ENCODE assay signal across 19 cellular contexts in the genomic region with DNA sequence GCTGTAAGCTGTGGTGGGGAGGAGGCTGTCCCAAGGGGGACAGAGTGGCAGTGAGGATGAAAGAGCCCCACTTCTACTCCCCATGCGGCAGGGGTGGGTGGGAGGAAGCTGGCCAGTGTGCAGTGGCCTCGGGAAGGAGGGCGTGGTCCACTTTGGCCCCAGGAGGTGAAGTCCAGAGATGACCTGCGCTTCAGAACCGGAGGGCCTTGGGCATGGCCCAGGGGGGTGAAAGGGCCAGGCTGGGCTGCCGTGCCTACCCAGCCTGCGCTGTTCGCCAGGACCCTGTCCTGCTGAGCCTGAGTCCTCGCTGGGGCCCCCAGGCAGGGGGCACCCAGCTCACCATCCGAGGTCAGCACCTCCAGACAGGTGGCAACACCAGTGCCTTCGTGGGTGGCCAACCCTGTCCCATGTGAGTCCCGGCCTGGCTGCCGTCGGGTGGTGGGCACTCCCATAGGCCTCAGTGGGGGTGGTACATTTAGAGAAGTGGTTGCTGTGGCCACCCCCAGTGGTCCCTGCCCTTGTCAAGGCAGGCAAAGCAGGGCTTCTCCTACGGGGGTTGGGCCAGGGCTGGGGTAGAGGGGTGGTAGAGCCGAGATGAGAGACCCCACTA. TPM values are rescaled to one million over a fixed set of nuclear protein-coding genes. Genes with fewer than 3 reads are reported as not detected.
DNase-seq lines count a peak whose midpoint lies in the region; ATAC-seq, FAIRE-seq and TF ChIP-seq lines count a peak whose summit lies in the region.
"Had no signal": no experiment of that assay in that cellular context is flagged by ENCODE, and none has a peak within 500 bp of the region (broad histone marks: within the 10 kb centered on the region; RNA-seq: fewer than 3 reads in every experiment).

No MANE protein-coding gene starts in this region.

- ATAC-seq in Right ventricle myocardium superior (ENCODE audit: poor library complexity) (no peak), left ventricle myocardium superior (no peak)

- H3K4me3 ChIP-seq in coronary artery (no peak overlapping the region), spleen (no peak overlapping the region)

- 66 to 85% (median 79%) methylated on average over 10 to 16 of the region's 16 CpGs; no CpG with 5 or more reads in 1 of the 5 donors for WGBS in spleen, 5 donors

- no peak for TF ChIP-seq POLR2A in GM12891 (IDR thresholded peaks at IDR 0.05; ENCODE audit: low read depth, low read length)
- TF ChIP-seq POLR2A in spleen (IDR thresholded peaks at IDR 0.05) = no peak

- peaks cover 0 to 13% (median 0%) of the 10 kb centered on the region in 7 donors for H3K27me3 ChIP-seq in spleen (replicated peaks in 1 of 7)

- no peak for FAIRE-seq in GM12891 (lab: Jason Lieb, UNC)

- no peak overlapping the region for H3K27ac ChIP-seq in coronary artery
- H3K27ac ChIP-seq in spleen = no peak overlapping the region
- H3K27ac ChIP-seq: C4-2B had no signal

- peak; percentile 2 for DNase-seq in Right ventricle myocardium superior
- DNase-seq in left ventricle myocardium superior = no peak
- DNase-seq in GM12891 (ENCODE audit: insufficient read length, low spot score) = peak; percentile 3
- peak; percentile 73 for DNase-seq in coronary artery (ENCODE audit: low spot score)
- DNase-seq in spleen = peak; percentile 68
- DNase-seq in RKO (ENCODE audit: low spot score) = no peak
- DNase-seq in DMS153 treated with DMSO at 0.1 percent for 48 hours (lab: John Stamatoyannopoulos, UW; ENCODE audit: unreplicated experiment) = no peak
- DNase-seq: ACHN, DND-41, GOT3, KG1, NCI-H187, NCI-H2107, NCI-H2227 treated with DMSO at 0.1 percent for 48 hours, NCI-H510A treated with DMSO at 0.1 percent for 48 hours, NCI-H774, RPMI8226 had no signal

- TF ChIP-seq CTCF in coronary artery (IDR thresholded peaks at IDR 0.05) (no peak), spleen (IDR thresholded peaks at IDR 0.05 in 8 of 11, conservative IDR thresholded peaks at IDR 0.05 in 3 of 11) (no peak)

- H3K36me3 ChIP-seq in spleen = no peaks in the 10 kb centered on the region

- peaks cover 0 to 13% (median 4%) of the 10 kb centered on the region in 6 donors for H3K4me1 ChIP-seq in spleen

- no peaks in the 10 kb centered on the region for H3K9me3 ChIP-seq in spleen

- intact Hi-C loops in Right ventricle myocardium superior (cut with DNase I) (no loop called here), left ventricle myocardium superior (cut with micrococcal nuclease) (no loop called here), spleen (cut with DNase I; ENCODE audit: low total_unique reads) (no loop called here)

TF ChIP-seq in GM12891, 5 proteins besides CTCF, POLR2A, EP300 and RAD21:
- TF ChIP-seq SPI1 (IDR thresholded peaks at IDR 0.05; ENCODE audit: low read depth, low read length) = no peak
- TF ChIP-seq PAX5 (IDR thresholded peaks at IDR 0.05; ENCODE audit: insufficient read depth, low read length, severe bottlenecking) = no peak
- no peak for TF ChIP-seq TAF1 (IDR thresholded peaks at IDR 0.05; ENCODE audit: low read depth, low read length)

RNA-seq across cellular contexts. Expression of a gene that starts 8.1 kb away (rescaled TPM):
- total RNA-seq in Right ventricle myocardium superior = 38.0 TPM
- 43.6 TPM for total RNA-seq in left ventricle myocardium superior
- polyA plus RNA-seq in GM12891 (2012; ENCODE audit: low read depth, missing spikeins) = 0.13 TPM
- not detected for total RNA-seq in spleen
- polyA plus RNA-seq in spleen = under 1 TPM; 0.03 to 0.26 (median 0.07) TPM
- total RNA-seq: G401 had no signal

RNA-seq across cellular contexts. Expression of a gene that starts 8.7 kb away (rescaled TPM):
- total RNA-seq in Right ventricle myocardium superior (1.5 TPM), left ventricle myocardium superior (2.4 TPM), spleen (1 to 10 TPM in 6 of 7 donors, under 1 TPM in 1; 0.68 to 2.8 (median 1.7) TPM)
- polyA plus RNA-seq in GM12891 (2012; ENCODE audit: low read depth, missing spikeins) = 0.03 TPM
- 1 to 10 TPM in 1 of 3 donors, under 1 TPM in 2; 0.48 to 1.5 (median 0.49) TPM for polyA plus RNA-seq in spleen

RNA-seq across cellular contexts. Expression of a gene that starts 21.5 kb away (rescaled TPM):
- 76.9 TPM for total RNA-seq in Right ventricle myocardium superior
- 81.2 TPM for total RNA-seq in left ventricle myocardium superior
- polyA plus RNA-seq in GM12891 (2012; ENCODE audit: low read depth, missing spikeins) = 59.6 TPM
- 10 to 100 TPM; 51.8 to 92.7 (median 68.7) TPM for total RNA-seq in spleen
- 10 to 100 TPM; 32.7 to 47.0 (median 41.3) TPM for polyA plus RNA-seq in spleen

RNA-seq across cellular contexts. Expression of a gene that starts 21.8 kb away (rescaled TPM):
- total RNA-seq in Right ventricle myocardium superior (129 TPM), left ventricle myocardium superior (145 TPM), spleen (100 to 1,000 TPM; 144 to 307 (median 217) TPM)
- polyA plus RNA-seq in GM12891 (2012; ENCODE audit: low read depth, missing spikeins) = 338 TPM
- polyA plus RNA-seq in spleen = 100 to 1,000 TPM; 357 to 488 (median 359) TPM

RNA-seq across cellular contexts. Expression of a gene that starts 48.1 kb away (rescaled TPM):
- 14.7 TPM for total RNA-seq in Right ventricle myocardium superior
- total RNA-seq in left ventricle myocardium superior = 16.5 TPM
- polyA plus RNA-seq in GM12891 (2012; ENCODE audit: low read depth, missing spikeins) = 2.1 TPM
- total RNA-seq in spleen = 10 to 100 TPM; 14.9 to 28.1 (median 23.2) TPM
- 1 to 10 TPM; 5.1 to 9.7 (median 6.9) TPM for polyA plus RNA-seq in spleen

Comparison
In these comparisons a context has a peak if more than half of its experiments do, and no peak if none do; other contexts are left out.
1. DNase-seq: peak in Right ventricle myocardium superior (single experiment), GM12891 (single experiment), coronary artery (single experiment) and spleen (single experiment); none in left ventricle myocardium superior (single experiment), RKO (single experiment) and DMS153 treated with DMSO at 0.1 percent for 48 hours (single experiment).
2. RNA of a gene that starts 8.1 kb away (total RNA-seq): 43.6 TPM in left ventricle myocardium superior (single experiment) and 38.0 TPM in Right ventricle myocardium superior (single experiment); not detected in spleen; every median in the first group is over 10 times any median in the second.